Comparison of ENCODE assay signal across 8 cellular contexts in the genomic region with DNA sequence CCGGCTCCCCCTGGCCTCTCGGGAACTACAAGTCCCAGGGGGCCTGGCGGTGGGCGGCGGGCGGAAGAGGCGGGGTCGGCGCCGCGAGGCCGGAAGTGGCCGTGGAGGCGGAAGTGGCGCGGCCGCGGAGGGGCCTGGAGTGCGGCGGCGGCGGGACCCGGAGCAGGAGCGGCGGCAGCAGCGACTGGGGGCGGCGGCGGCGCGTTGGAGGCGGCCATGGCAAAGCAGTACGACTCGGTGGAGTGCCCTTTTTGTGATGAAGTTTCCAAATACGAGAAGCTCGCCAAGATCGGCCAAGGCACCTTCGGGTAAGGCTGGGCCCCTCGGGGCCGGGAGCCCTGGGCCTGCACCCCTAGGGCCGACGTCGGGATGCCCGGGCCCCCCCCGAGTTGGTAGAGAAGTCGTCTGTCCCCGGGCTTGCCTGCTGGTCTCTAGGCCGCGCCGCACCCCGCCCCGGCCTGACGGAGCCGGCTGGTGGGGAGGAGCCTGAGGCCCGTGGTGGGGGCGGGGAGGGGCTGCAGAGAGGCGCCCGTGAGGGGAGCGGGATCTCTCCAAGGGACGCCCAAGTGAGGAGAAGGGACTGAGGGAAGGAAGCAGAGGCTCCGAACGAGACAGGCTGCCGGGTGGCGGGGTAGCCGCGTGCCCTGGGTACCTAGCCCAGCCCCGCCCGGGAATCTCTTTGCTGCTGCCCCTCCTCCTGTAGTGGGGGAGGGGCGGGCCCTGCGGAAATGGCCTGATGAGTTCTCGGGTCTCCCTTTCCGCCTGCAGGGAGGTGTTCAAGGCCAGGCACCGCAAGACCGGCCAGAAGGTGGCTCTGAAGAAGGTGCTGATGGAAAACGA. TPM values are rescaled to one million over a fixed set of nuclear protein-coding genes. Genes with fewer than 3 reads are reported as not detected.
DNase-seq lines count a peak whose midpoint lies in the region; FAIRE-seq and TF ChIP-seq lines count a peak whose summit lies in the region.

Gene CDK9 (plus strand): TSS at position 102 of the 840 bp plus-strand sequence. CDS start 115 bp downstream, at position 217.

- H3K27ac ChIP-seq in neutrophil, result peak within 1 kb of the TSS; percentile 90
- peak within 1 kb of the TSS; percentile 90 for H3K27ac ChIP-seq in substantia nigra (ENCODE audit: low read depth, low read length, poor library complexity, severe bottlenecking)

- H3K9me3 ChIP-seq in MG63 (no peaks in the 10 kb centered on the region), neutrophil (no peaks in the 10 kb centered on the region)

- H3K36me3 ChIP-seq in H7 (replicated peaks; ENCODE audit: control insufficient read depth, insufficient read depth, low read length) (peaks cover 39% of the 10 kb centered on the region), MG63 (peaks cover 49% of the 10 kb centered on the region), neutrophil (peaks cover 44% of the 10 kb centered on the region)

- FAIRE-seq in frontal cortex (lab: Jason Lieb, UNC), result no peak

- DNase-seq in ELR (ENCODE audit: low read depth) (peak; percentile 94), H7 (peak; percentile 99), MG63 (peak; percentile 91), SK-MEL-5 (ENCODE audit: low read depth, low spot score) (peak; percentile 87), frontal cortex (ENCODE audit: low spot score in 2 of 2) (peak; percentile 98 to 99), substantia nigra (lab: John Stamatoyannopoulos, UW) (peak in 48 of 49 donors; percentile 42 to 92 (median 80))
- DNase-seq in activated naive CD4-positive, alpha-beta T cell (lab: John Stamatoyannopoulos, UW), result peak; percentile 73 to 91 (median 84)

- H3K4me3 ChIP-seq in H7 (ENCODE audit: insufficient read depth, low read depth, low read length) (peak within 1 kb of the TSS; percentile 99), MG63 (peak within 1 kb of the TSS; percentile 99), neutrophil (ENCODE audit: low read depth in 1 of 2, low read length in 1 of 2) (peak within 1 kb of the TSS; percentile 79 to 97)

- in situ Hi-C loops in SK-MEL-5 (cut with HindIII; ENCODE audit: low pct_unique_long_range_greater_than_20kb, low sequenced_read_pairs), result no loop called here

- TF ChIP-seq CTCF in neutrophil (IDR thresholded peaks at IDR 0.05), result no peak

- peaks cover 54% of the 10 kb centered on the region in 2 experiments for H3K4me1 ChIP-seq in neutrophil (ENCODE audit: control insufficient read depth in 1 of 2, insufficient read depth in 1 of 2, low read depth in 1 of 2, low read length in 1 of 2)

- no peaks in the 10 kb centered on the region for H3K27me3 ChIP-seq in H7 (ENCODE audit: control insufficient read depth, insufficient read depth, low read length)
- no peaks in the 10 kb centered on the region for H3K27me3 ChIP-seq in MG63
- no peaks in the 10 kb centered on the region for H3K27me3 ChIP-seq in neutrophil

RNA-seq across cellular contexts. Expression of gene CDK9, which starts in this region (rescaled TPM):
- total RNA-seq in H7 (2014; rRNA removed; shearing (Covaris generic)), result 51.5 and 56.6 TPM in 2 replicates
- 48.6 and 67.5 TPM in 2 replicates for total RNA-seq in MG63 (2014; rRNA removed; shearing (Covaris generic); ENCODE audit: low replicate concordance)
- 22.1 and 32.7 TPM in 2 replicates for total RNA-seq in SK-MEL-5 (2014; rRNA removed; shearing (Covaris generic))
- polyA plus RNA-seq in SK-MEL-5 (2015; cell fraction: cytosol; rRNA removed), result 52.5 and 54.8 TPM in 2 replicates
- 62.8 and 77.0 TPM in 2 replicates for polyA plus RNA-seq in SK-MEL-5 (2015; cell fraction: nucleus; rRNA removed)
- total RNA-seq in frontal cortex, result 40.4 TPM

Comparison
In these comparisons a context has a peak if more than half of its experiments do, and no peak if none do; other contexts are left out.
1. Peak in every context shown above with its lines: DNase-seq, H3K4me3 ChIP-seq and H3K27ac ChIP-seq.